ENCODE assay signal across 1 cellular context in genomic region chr18:54946149-54946581, GRCh38.
TF ChIP-seq lines count a peak whose summit lies in the region.

No MANE protein-coding gene starts in this region.

TF ChIP-seq in HepG2, 621 proteins besides CTCF, POLR2A, EP300 and RAD21 (continued from another document and continues in another):
- TF ChIP-seq ZNF407 (CRISPR knock-in tag; IDR thresholded peaks at IDR 0.05; ENCODE audit: not compliant biosample characterization) (no peak), ZHX2 (IDR thresholded peaks at IDR 0.05; ENCODE audit: low read depth) (peak; percentile 72), ZHX2 (CRISPR knock-in tag; IDR thresholded peaks at IDR 0.05; ENCODE audit: borderline replicate concordance) (no peak), HDAC1 (CRISPR knock-in tag; IDR thresholded peaks at IDR 0.05) (peak; percentile 94), GFI1 (CRISPR knock-in tag; IDR thresholded peaks at IDR 0.05; ENCODE audit: borderline replicate concordance) (peak; percentile 51; the same call in 1 of the 2 replicates), MED13 (CRISPR knock-in tag; IDR thresholded peaks at IDR 0.05) (no peak), ZNF530 (CRISPR knock-in tag; IDR thresholded peaks at IDR 0.05; ENCODE audit: low read depth) (no peak), ZNF260 (CRISPR knock-in tag; IDR thresholded peaks at IDR 0.05; ENCODE audit: borderline replicate concordance, low read depth) (no peak), ZNF644 (CRISPR knock-in tag; IDR thresholded peaks at IDR 0.05; ENCODE audit: low read depth) (peak; percentile 52; the same call in 1 of the 2 replicates), ZNF674 (CRISPR knock-in tag; IDR thresholded peaks at IDR 0.05; ENCODE audit: low read depth) (no peak), ZNF142 (CRISPR knock-in tag; IDR thresholded peaks at IDR 0.05) (no peak), ZBTB33 (CRISPR knock-in tag; IDR thresholded peaks at IDR 0.05) (peak; percentile 27; the same call in 1 of the 2 replicates), ZNF790 (CRISPR knock-in tag; IDR thresholded peaks at IDR 0.05; ENCODE audit: borderline replicate concordance) (no peak), ZMYM2 (CRISPR knock-in tag; IDR thresholded peaks at IDR 0.05) (no peak), THRA (CRISPR knock-in tag; IDR thresholded peaks at IDR 0.05; ENCODE audit: borderline replicate concordance) (peak; percentile 78; the same call in 1 of the 2 replicates), KMT2B (CRISPR knock-in tag; IDR thresholded peaks at IDR 0.05) (peak; percentile 80), THAP9 (CRISPR knock-in tag; IDR thresholded peaks at IDR 0.05; ENCODE audit: borderline replicate concordance) (no peak), TBL1XR1 (IDR thresholded peaks at IDR 0.05; ENCODE audit: borderline replicate concordance, low read length, partially characterized antibody) (peak; percentile 63), SMAD9 (CRISPR knock-in tag; IDR thresholded peaks at IDR 0.05) (no peak)
